Comparison of ENCODE assay signal across 32 cellular contexts in genomic region chr2:100425573-100426383, GRCh38. TPM values are rescaled to one million over a fixed set of nuclear protein-coding genes. Genes with fewer than 3 reads are reported as not detected.
DNase-seq lines count a peak whose midpoint lies in the region; ATAC-seq, FAIRE-seq and TF ChIP-seq lines count a peak whose summit lies in the region.
"Had no signal": no experiment of that assay in that cellular context is flagged by ENCODE, and none has a peak within 500 bp of the region (broad histone marks: within the 10 kb centered on the region; RNA-seq: fewer than 3 reads in every experiment).

No MANE protein-coding gene starts in this region.

- no peak overlapping the region for H3K27ac Mint-ChIP-seq in mesothelial cell of epicardium
- H3K27ac Mint-ChIP-seq: activated CD8-positive, alpha-beta T cell treated with anti-CD3 and anti-CD28 coated beads, Interleukin-2, amount 10 ng/mL, durations not matched to agents 7 days and 5 days; activated naive CD4-positive, alpha-beta T cell treated with anti-CD3 and anti-CD28 coated beads, Interleukin-2, amount 50 U/mL, for 72 hours; activated T-helper 17 cell treated with anti-CD3 and anti-CD28 coated beads, Interleukin-2, amount 50 U/mL, for 72 hours; CD4-positive, alpha-beta T cell; stimulated activated naive B cell treated with anti-CD40 and anti-IgM and Interleukin-4, amounts not matched to agents 10 μg/mL and 1 μg/mL and 100 μg/mL, for 72 hours had no signal

- H3K36me3 Mint-ChIP-seq in mesothelial cell of epicardium = no peaks in the 10 kb centered on the region
- H3K36me3 Mint-ChIP-seq: activated naive CD4-positive, alpha-beta T cell treated with anti-CD3 and anti-CD28 coated beads, Interleukin-2, amount 50 U/mL, for 72 hours; stimulated activated naive B cell treated with anti-CD40 and anti-IgM and Interleukin-4, amounts not matched to agents 10 μg/mL and 1 μg/mL and 100 μg/mL, for 72 hours had no signal

- H3K9me3 ChIP-seq in gastroesophageal sphincter = no peaks in the 10 kb centered on the region
- peaks cover 0 to 4% of the 10 kb centered on the region in 2 donors for H3K9me3 ChIP-seq in kidney (ENCODE audit: control insufficient read depth in 1 of 2, low read length in 2 of 2)
- no peaks in the 10 kb centered on the region for H3K9me3 ChIP-seq in tibial nerve

- intact Hi-C loops in kidney (cut with DNase I) = no loop called here

- no peaks in the 10 kb centered on the region for H3K27me3 ChIP-seq in gastroesophageal sphincter
- no peaks in the 10 kb centered on the region for H3K27me3 ChIP-seq in tibial nerve

- no peak overlapping the region for H3K9ac ChIP-seq in kidney (ENCODE audit: low read length in 2 of 2)
- H3K9ac ChIP-seq: parathyroid adenoma had no signal

- H3K4me1 ChIP-seq in gastroesophageal sphincter = peaks cover 0 to 22% (median 0%) of the 10 kb centered on the region in 3 donors
- H3K4me1 ChIP-seq in kidney (ENCODE audit: control insufficient read depth in 1 of 2, insufficient read depth in 1 of 2, low read depth in 1 of 2, low read length in 2 of 2) = no peaks in the 10 kb centered on the region
- no peaks in the 10 kb centered on the region for H3K4me1 ChIP-seq in tibial nerve
- H3K4me1 ChIP-seq: parathyroid adenoma had no signal

- H3K27me3 Mint-ChIP-seq in mesothelial cell of epicardium (ENCODE audit: low read depth) = peaks cover 18% of the 10 kb centered on the region
- H3K27me3 Mint-ChIP-seq: activated T-helper 17 cell treated with anti-CD3 and anti-CD28 coated beads, Interleukin-2, amount 50 U/mL, for 72 hours had no signal

- 76 to 89% methylated on average over 8 to 15 of the region's 15 CpGs for WGBS in gastroesophageal sphincter (ENCODE audit: low coverage in 1 of 2), 2 donors
- 82 to 84% methylated on average over 15 of the region's 15 CpGs for WGBS in tibial nerve, 2 donors

- TF ChIP-seq POLR2A in gastroesophageal sphincter (IDR thresholded peaks at IDR 0.05) (no peak), tibial nerve (IDR thresholded peaks at IDR 0.05) (no peak)

- H3K27ac ChIP-seq in gastroesophageal sphincter = peak overlapping the region; percentile 5 to 61 (median 34)
- H3K27ac ChIP-seq in kidney (ENCODE audit: low read depth in 2 of 2, low read length in 2 of 2) = no peak overlapping the region
- no peak overlapping the region for H3K27ac ChIP-seq in tibial nerve
- H3K27ac ChIP-seq: parathyroid adenoma, VCaP had no signal

- H3K4me1 Mint-ChIP-seq in mesothelial cell of epicardium = peaks cover 12% of the 10 kb centered on the region
- H3K4me1 Mint-ChIP-seq: neural crest cell had no signal

- H3K4me3 Mint-ChIP-seq in mesothelial cell of epicardium = no peak overlapping the region
- H3K4me3 Mint-ChIP-seq: activated CD8-positive, alpha-beta T cell treated with anti-CD3 and anti-CD28 coated beads, Interleukin-2, amount 10 ng/mL, durations not matched to agents 7 days and 5 days; activated T-helper 17 cell treated with anti-CD3 and anti-CD28 coated beads, Interleukin-2, amount 50 U/mL, for 72 hours; CD4-positive, alpha-beta T cell; neural crest cell; stimulated activated naive B cell treated with anti-CD40 and anti-IgM and Interleukin-4, amounts not matched to agents 10 μg/mL and 1 μg/mL and 100 μg/mL, for 72 hours had no signal

- no peak for TF ChIP-seq CTCF in gastroesophageal sphincter (IDR thresholded peaks at IDR 0.05)
- no peak for TF ChIP-seq CTCF in mesothelial cell of epicardium (IDR thresholded peaks at IDR 0.05; ENCODE audit: unreplicated experiment)
- no peak for TF ChIP-seq CTCF in kidney (IDR thresholded peaks at IDR 0.05; ENCODE audit: borderline replicate concordance, extremely low read depth, insufficient read depth)
- no peak for TF ChIP-seq CTCF in tibial nerve (IDR thresholded peaks at IDR 0.05)

- no peak overlapping the region for H3K4me3 ChIP-seq in gastroesophageal sphincter
- H3K4me3 ChIP-seq in kidney (ENCODE audit: low read length in 2 of 2) = no peak overlapping the region
- H3K4me3 ChIP-seq in tibial nerve = no peak overlapping the region

- no peak for ATAC-seq in gastroesophageal sphincter
- ATAC-seq: activated CD8-positive, alpha-beta T cell treated with anti-CD3 and anti-CD28 coated beads, Interleukin-2, amount 10 ng/mL, durations not matched to agents 7 days and 5 days; activated naive CD4-positive, alpha-beta T cell treated with anti-CD3 and anti-CD28 coated beads, Interleukin-2, amount 50 U/mL, for 72 hours; activated T-helper 17 cell treated with anti-CD3 and anti-CD28 coated beads, Interleukin-2, amount 50 U/mL, for 72 hours; stimulated activated naive B cell treated with anti-CD40 and anti-IgM and Interleukin-4, amounts not matched to agents 10 μg/mL and 1 μg/mL and 100 μg/mL, for 72 hours had no signal

- peaks cover 19% of the 10 kb centered on the region for H3K9me3 Mint-ChIP-seq in mesothelial cell of epicardium
- H3K9me3 Mint-ChIP-seq: activated T-helper 17 cell treated with anti-CD3 and anti-CD28 coated beads, Interleukin-2, amount 50 U/mL, for 72 hours; CD4-positive, alpha-beta T cell had no signal

- DNase-seq in AML-193 (lab: John Stamatoyannopoulos, UW) (peak; percentile 48 to 65), MV-4-11 (lab: John Stamatoyannopoulos, UW) (peak; percentile 82), SKM-1 treated with dmso at 0.1 percent for 144 hours (lab: John Stamatoyannopoulos, UW; ENCODE audit: unreplicated experiment) (peak; percentile 58), mesothelial cell of epicardium (ENCODE audit: low spot score in 2 of 2, unreplicated experiment in 2 of 2) (no peak), kidney (no peak), tibial nerve (ENCODE audit: low spot score in 2 of 2) (no peak)
- no peak for DNase-seq in activated effector memory CD4-positive, alpha-beta T cell treated with Interleukin-2 at 50 U/mL for 16 hours
- DNase-seq: activated CD4-positive, alpha-beta T cell treated with anti-CD3 and anti-CD28 coated beads for 4 hours; activated CD8-positive, alpha-beta T cell treated with anti-CD3 and anti-CD28 coated beads, Interleukin-2, amount 10 ng/mL, durations not matched to agents 7 days and 5 days; amygdala; CD4-positive, alpha-beta T cell; hypothalamus; mammary epithelial cell; NCI-H1417; NCI-H2029 treated with DMSO at 0.1 percent for 48 hours; NCI-H69; small intestine; stimulated activated naive B cell treated with anti-CD40 and anti-IgM and Interleukin-4, amounts not matched to agents 10 μg/mL and 1 μg/mL and 100 μg/mL, for 72 hours had no signal

- no peak for TF ChIP-seq EP300 in gastroesophageal sphincter (IDR thresholded peaks at IDR 0.05)
- no peak for TF ChIP-seq EP300 in tibial nerve (IDR thresholded peaks at IDR 0.05)

- no peaks in the 10 kb centered on the region for H3K36me3 ChIP-seq in gastroesophageal sphincter
- H3K36me3 ChIP-seq in kidney (ENCODE audit: control insufficient read depth in 1 of 2, insufficient read depth in 2 of 2, low read length in 2 of 2) = no peaks in the 10 kb centered on the region
- no peaks in the 10 kb centered on the region for H3K36me3 ChIP-seq in tibial nerve

- FAIRE-seq in kidney (lab: Jason Lieb, UNC) = no peak
- FAIRE-seq: small intestine, urothelium cell line had no signal

RNA-seq across cellular contexts. Expression of gene CHST10, which starts 8.3 kb away (rescaled TPM):
- total RNA-seq in gastroesophageal sphincter = 10 to 100 TPM; 10.6 to 21.9 (median 13.3) TPM
- total RNA-seq in mesothelial cell of epicardium = 25.1 to 27.8 TPM (median 25.8 TPM) in 3 replicates
- total RNA-seq in kidney = 7.1 TPM
- 6.2 TPM for polyA plus RNA-seq in kidney (ENCODE audit: insufficient read depth, low read depth, low replicate concordance)
- total RNA-seq in tibial nerve = 10 to 100 TPM in 3 of 4 donors, 1 to 10 TPM in 1; 9.4 to 17.1 (median 13.0) TPM

RNA-seq across cellular contexts. Expression of gene NMS, which starts 44.5 kb away (rescaled TPM):
- total RNA-seq in gastroesophageal sphincter (not detected), mesothelial cell of epicardium (not detected in 3 replicates), kidney (not detected), tibial nerve (not detected)
- polyA plus RNA-seq in kidney (ENCODE audit: insufficient read depth, low read depth, low replicate concordance) = not detected
- total RNA-seq: A172; activated CD8-positive, alpha-beta T cell treated with anti-CD3 and anti-CD28 coated beads, Interleukin-2, amount 10 ng/mL, durations not matched to agents 7 days and 5 days; activated naive CD4-positive, alpha-beta T cell treated with anti-CD3 and anti-CD28 coated beads, Interleukin-2, amount 50 U/mL, for 72 hours; activated T-helper 17 cell treated with anti-CD3 and anti-CD28 coated beads, Interleukin-2, amount 50 U/mL, for 72 hours; CD4-positive, alpha-beta T cell; chondrocyte; Daoy; HT1080; M059J; mammary epithelial cell; neural crest cell; OCI-LY7; temporal lobe had no signal
- polyA plus RNA-seq: mammary epithelial cell, small intestine had no signal

Comparison
In these comparisons a context has a peak if more than half of its experiments do, and no peak if none do; other contexts are left out.
1. DNase-seq: peak in AML-193 (2 of 2), MV-4-11 (single experiment) and SKM-1 treated with dmso at 0.1 percent for 144 hours (single experiment); none in mesothelial cell of epicardium (0 of 2), kidney (single experiment), tibial nerve (0 of 2) and activated effector memory CD4-positive, alpha-beta T cell treated with Interleukin-2 at 50 U/mL for 16 hours (single experiment).
2. H3K27ac ChIP-seq: peak in gastroesophageal sphincter (4 of 4); none in kidney (0 of 2) and tibial nerve (0 of 4).